26 cellular contexts compared by ENCODE assay signal in the genomic region with DNA sequence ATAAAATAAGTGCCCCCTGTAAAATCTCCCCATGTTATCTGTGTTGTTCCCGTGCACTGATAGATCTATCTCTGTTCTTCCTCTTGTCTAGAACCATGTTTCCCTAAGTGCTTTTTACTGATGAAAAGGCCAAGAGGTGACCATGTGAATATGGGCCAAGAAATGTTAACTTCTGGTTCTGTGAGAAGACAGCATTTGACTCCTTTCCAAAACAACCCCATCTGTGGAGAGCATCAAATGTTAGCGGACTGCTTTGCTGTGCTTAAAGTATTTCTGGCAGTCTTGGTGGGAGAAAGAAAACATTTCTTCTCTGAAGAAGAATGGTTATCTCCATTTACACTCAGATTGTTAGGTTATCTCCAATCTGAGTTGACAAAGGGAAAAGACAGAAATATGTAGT. TPM values are rescaled to one million over a fixed set of nuclear protein-coding genes. Genes with fewer than 3 reads are reported as not detected.
"Had no signal": no experiment of that assay in that cellular context is flagged by ENCODE, and none has a peak within 500 bp of the region (broad histone marks: within the 10 kb centered on the region; RNA-seq: fewer than 3 reads in every experiment).

No MANE protein-coding gene starts in this region.

- ATAC-seq: naive thymus-derived CD8-positive, alpha-beta T cell; natural killer cell treated with Interleukin-12 subunit alpha and Interleukin-12 subunit beta and Interleukin-15 and Interleukin-18, amount 100 ng/mL, for 72 hours; pancreas; right lobe of liver; stimulated activated effector memory CD8-positive, alpha-beta T cell treated with anti-CD3 and anti-CD28 coated beads, Interleukin-12 subunit alpha, Interleukin-12 subunit beta, amount 100 ng/mL, for 72 hours; stimulated activated naive B cell treated with anti-CD40 and anti-IgM and Interleukin-4, amounts not matched to agents 10 μg/mL and 1 μg/mL and 100 μg/mL, for 72 hours had no signal

- H3K4me1 ChIP-seq: pancreas, prostate gland, right atrium auricular region, right lobe of liver, sigmoid colon, stomach, thyroid gland, tibial nerve, upper lobe of left lung, vagina had no signal

- H3K4me3 ChIP-seq: pancreas, prostate gland, right atrium auricular region, right lobe of liver, sigmoid colon, stomach, thoracic aorta, thyroid gland, tibial nerve, upper lobe of left lung, vagina had no signal

- H3K27me3 ChIP-seq: neutrophil, pancreas, right atrium auricular region, right lobe of liver, sigmoid colon, stomach, thyroid gland, tibial nerve, upper lobe of left lung, vagina had no signal

- DNase-seq: naive thymus-derived CD8-positive, alpha-beta T cell; nephron progenitor cell; nucleus accumbens; pancreas; retina; right lobe of liver; sigmoid colon; small intestine; stimulated activated CD4-positive, alpha-beta T cell treated with anti-CD3 and anti-CD28 coated beads, Interleukin-15, amount 100 ng/mL, for 24 hours; stimulated activated CD4-positive, alpha-beta T cell treated with anti-CD3 and anti-CD28 coated beads, Interleukin-2, amount 100 ng/mL, for 24 hours; stimulated activated CD4-positive, alpha-beta T cell treated with anti-CD3 and anti-CD28 coated beads, Interleukin-2, amount 100 ng/mL, for 48 hours; stimulated activated CD4-positive, alpha-beta T cell treated with anti-CD3 and anti-CD28 coated beads, Interleukin-4, amount 100 ng/mL, for 24 hours; stimulated activated naive B cell treated with anti-CD40 and anti-IgM and Interleukin-4, amounts not matched to agents 10 μg/mL and 1 μg/mL and 100 μg/mL, for 72 hours; stimulated activated naive CD4-positive, alpha-beta T cell treated with Interleukin-2 at 50 U/mL for 16 hours; stomach; thyroid gland; trophoblast cell; upper lobe of left lung had no signal

- H3K27ac ChIP-seq: neutrophil, pancreas, prostate gland, right atrium auricular region, right lobe of liver, sigmoid colon, stomach, thoracic aorta, thyroid gland, tibial nerve, upper lobe of left lung, vagina had no signal

- H3K9me3 ChIP-seq: neutrophil, pancreas, prostate gland, right atrium auricular region, right lobe of liver, sigmoid colon, thoracic aorta, thyroid gland, tibial nerve, vagina had no signal

RNA-seq across cellular contexts. Expression of gene GUCY1A2, which starts 58.6 kb away (rescaled TPM):
- total RNA-seq: naive thymus-derived CD8-positive, alpha-beta T cell; natural killer cell treated with Interleukin-12 subunit alpha and Interleukin-12 subunit beta and Interleukin-15 and Interleukin-18, amount 100 ng/mL, for 72 hours had no signal
- polyA plus RNA-seq: naive thymus-derived CD8-positive, alpha-beta T cell had no signal
